ENCODE assay signal across 19 cellular contexts in the genomic region with DNA sequence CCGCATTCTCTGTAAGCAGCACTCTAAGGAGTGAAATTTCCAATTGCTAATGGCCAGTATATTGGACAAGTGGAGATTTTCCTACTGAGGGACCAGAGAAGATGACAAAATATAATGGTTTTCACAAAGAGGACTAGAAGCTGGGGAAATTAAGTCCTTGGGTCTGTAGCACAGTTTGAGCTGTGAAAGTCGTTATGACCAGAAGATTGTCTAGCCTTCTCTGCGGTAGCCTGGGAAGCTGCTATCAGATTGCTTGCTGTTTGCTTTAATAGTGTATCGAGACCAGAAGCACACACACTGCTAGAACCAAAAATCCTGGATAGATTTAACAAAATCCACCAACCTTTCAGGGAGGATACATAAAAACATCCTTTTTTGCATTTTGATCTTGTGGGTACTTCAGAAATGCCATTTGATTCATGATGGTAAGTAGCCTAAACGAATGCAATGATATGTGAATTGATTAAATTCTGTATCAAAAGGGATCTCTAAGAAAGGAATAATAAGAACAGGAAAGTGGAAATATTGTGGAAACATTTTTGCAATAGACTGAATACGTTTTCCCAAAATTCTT. TPM values are rescaled to one million over a fixed set of nuclear protein-coding genes. Genes with fewer than 3 reads are reported as not detected.
DNase-seq lines count a peak whose midpoint lies in the region; ATAC-seq and TF ChIP-seq lines count a peak whose summit lies in the region.
"Had no signal": no experiment of that assay in that cellular context is flagged by ENCODE, and none has a peak within 500 bp of the region (broad histone marks: within the 10 kb centered on the region; RNA-seq: fewer than 3 reads in every experiment).

No MANE protein-coding gene starts in this region.

- H3K27ac ChIP-seq in osteoblast (ENCODE audit: low read depth, low read length), result no peak overlapping the region
- H3K27ac ChIP-seq: 22Rv1, Peyer's patch, SJSA1 had no signal

- H3K4me3 Mint-ChIP-seq in endothelial cell (ENCODE audit: unreplicated experiment), result no peak overlapping the region
- H3K4me3 Mint-ChIP-seq: CD14-positive monocyte had no signal

- no peak overlapping the region for H3K4me2 ChIP-seq in osteoblast (ENCODE audit: insufficient read depth, low read length)

- H3K27me3 Mint-ChIP-seq in endothelial cell (ENCODE audit: unreplicated experiment), result no peaks in the 10 kb centered on the region

- H3K36me3 ChIP-seq in osteoblast (ENCODE audit: insufficient read depth, low read length), result no peaks in the 10 kb centered on the region
- H3K36me3 ChIP-seq: Peyer's patch, SJSA1 had no signal

- H3K9me3 ChIP-seq in osteoblast (ENCODE audit: low read depth, low read length), result no peaks in the 10 kb centered on the region
- H3K9me3 ChIP-seq: Peyer's patch, SJSA1 had no signal

- ATAC-seq in GM19463 (IDR thresholded peaks at IDR 0.05; ENCODE audit: unreplicated experiment) (no peak), HG02678 (IDR thresholded peaks at IDR 0.05; ENCODE audit: unreplicated experiment) (no peak)

- peaks cover 4% of the 10 kb centered on the region for H3K36me3 Mint-ChIP-seq in endothelial cell (ENCODE audit: low read depth, unreplicated experiment)
- H3K36me3 Mint-ChIP-seq: CD14-positive monocyte had no signal

- H3K27ac Mint-ChIP-seq in endothelial cell (ENCODE audit: unreplicated experiment), result peak overlapping the region; percentile 48
- H3K27ac Mint-ChIP-seq: CD14-positive monocyte had no signal

- DNase-seq in NCI-H1436 (lab: John Stamatoyannopoulos, UW) (peak; percentile 42), NCI-H1436 treated with DMSO at 0.1 percent for 48 hours (lab: John Stamatoyannopoulos, UW) (no peak), NCI-H69 (lab: John Stamatoyannopoulos, UW) (peak; percentile 61), endothelial cell (ENCODE audit: low spot score) (no peak), osteoblast (ENCODE audit: insufficient read length, low spot score, missing footprints) (no peak), NCI-H2196 (lab: John Stamatoyannopoulos, UW; ENCODE audit: unreplicated experiment) (no peak)
- DNase-seq: COR-L47, GDM1, HCEC 1CT, KG1, MV-4-11, NCI-H526, Peyer's patch, SW 1271 had no signal

- no peaks in the 10 kb centered on the region for H3K79me2 ChIP-seq in osteoblast (ENCODE audit: insufficient read depth, low read length)

- H4K20me1 ChIP-seq in osteoblast (ENCODE audit: insufficient read depth, low read length), result no peaks in the 10 kb centered on the region

- peak overlapping the region; percentile 36 for H2AFZ ChIP-seq in osteoblast (ENCODE audit: low read length)

- no peak for TF ChIP-seq CTCF in endothelial cell (IDR thresholded peaks at IDR 0.05; ENCODE audit: unreplicated experiment)
- TF ChIP-seq CTCF in osteoblast (IDR thresholded peaks at IDR 0.05; ENCODE audit: extremely low read depth, low read depth, low read length), result no peak

- no peaks in the 10 kb centered on the region for H3K9me3 Mint-ChIP-seq in endothelial cell (ENCODE audit: unreplicated experiment)

- H3K27me3 ChIP-seq in osteoblast (ENCODE audit: insufficient read depth, low read length), result no peaks in the 10 kb centered on the region
- H3K27me3 ChIP-seq: Peyer's patch, SJSA1 had no signal

- H3K4me3 ChIP-seq in osteoblast (ENCODE audit: insufficient read depth, low read length), result no peak overlapping the region
- H3K4me3 ChIP-seq: Peyer's patch, SJSA1 had no signal

- H3K4me1 ChIP-seq in osteoblast (ENCODE audit: insufficient read depth, low read length), result no peaks in the 10 kb centered on the region
- H3K4me1 ChIP-seq: Peyer's patch had no signal

- peaks cover 9% of the 10 kb centered on the region for H3K4me1 Mint-ChIP-seq in endothelial cell (ENCODE audit: unreplicated experiment)
- H3K4me1 Mint-ChIP-seq: CD14-positive monocyte had no signal

RNA-seq across cellular contexts. Expression of gene ATP8B1, which starts 53.7 kb away (rescaled TPM):
- 66.7 TPM for total RNA-seq in endothelial cell (ENCODE audit: unreplicated experiment)
- 41.5 and 46.7 TPM in 2 replicates for total RNA-seq in osteoblast

Comparison
In these comparisons a context has a peak if more than half of its experiments do, and no peak if none do; other contexts are left out.
1. DNase-seq: peak in NCI-H1436 (single experiment) and NCI-H69 (single experiment); none in NCI-H1436 treated with DMSO at 0.1 percent for 48 hours (single experiment), endothelial cell (single experiment), osteoblast (single experiment) and NCI-H2196 (single experiment).